ENCODE assay signal across 13 cellular contexts in genomic region chr13:110361365-110361911, GRCh38. TPM values are rescaled to one million over a fixed set of nuclear protein-coding genes. Genes with fewer than 3 reads are reported as not detected.
A peak's percentile ranks its signal among the peaks of the same experiment; 100 is the strongest.
DNase-seq lines count a peak whose midpoint lies in the region; ATAC-seq, FAIRE-seq and TF ChIP-seq lines count a peak whose summit lies in the region.
"Had no signal": no experiment of that assay in that cellular context is flagged by ENCODE, and none has a peak within 500 bp of the region (broad histone marks: within the 10 kb centered on the region; RNA-seq: fewer than 3 reads in every experiment).

No MANE protein-coding gene starts in this region.

- H3K4me2 ChIP-seq in HepG2 (ENCODE audit: low read depth, low read length): no peak overlapping the region

- H3K36me3 ChIP-seq in liver (ENCODE audit: control insufficient read depth in 4 of 4, insufficient read depth in 3 of 4, low read depth in 1 of 4, low read length in 3 of 4) (no peaks in the 10 kb centered on the region), HepG2 (replicated peaks in 1 of 2; ENCODE audit: control insufficient read depth in 1 of 2, insufficient read depth in 2 of 2, low read length in 2 of 2) (no peaks in the 10 kb centered on the region), gastroesophageal sphincter (peaks cover 0 to 18% of the 10 kb centered on the region in 2 donors), vagina (no peaks in the 10 kb centered on the region)

- ATAC-seq in HepG2 (no peak), gastroesophageal sphincter (peak; percentile 82)

- POLR2A ChIA-PET in HepG2 (lab: Yijun Ruan, JAX): no interaction called here

- in situ Hi-C loops in HepG2 (cut with HindIII; ENCODE audit: extremely low pct_ligation_motif_present, low pct_unique_long_range_greater_than_20kb): no loop called here

- intact Hi-C loops in HepG2 (cut with micrococcal nuclease; ENCODE audit: unreplicated experiment): no loop called here
- intact Hi-C loops in vagina (cut with DNase I): no loop called here

- H3K9me3 ChIP-seq in liver (ENCODE audit: control insufficient read depth in 4 of 4, low read length in 3 of 4) (no peaks in the 10 kb centered on the region), HepG2 (ENCODE audit: low read length) (no peaks in the 10 kb centered on the region), gastroesophageal sphincter (no peaks in the 10 kb centered on the region), vagina (no peaks in the 10 kb centered on the region)

- H3K27ac ChIP-seq in liver (ENCODE audit: low read depth in 1 of 2, low read length in 2 of 2) (peak overlapping the region; percentile 32 to 42), HepG2 (ENCODE audit: extremely low read length, insufficient read depth, low read length) (no peak overlapping the region), gastroesophageal sphincter (peak overlapping the region; percentile 50 to 99 (median 92)), vagina (peak overlapping the region; percentile 79)
- H3K27ac ChIP-seq: 22Rv1 had no signal

- H3K4me3 ChIP-seq in liver (ENCODE audit: low read depth in 1 of 3, low read length in 3 of 3) (no peak overlapping the region), HepG2 (replicated peaks in 1 of 3; ENCODE audit: insufficient read depth in 1 of 3, low read depth in 2 of 3, low read length in 3 of 3) (no peak overlapping the region), gastroesophageal sphincter (no peak overlapping the region), vagina (no peak overlapping the region)

- H2AFZ ChIP-seq in HepG2 (ENCODE audit: low read length): no peak overlapping the region

- 66% methylated on average over 10 of the region's 10 CpGs for WGBS in liver
- 20% methylated on average over 8 of the region's 10 CpGs for WGBS in HepG2 (ENCODE audit: low lambda C conversion rate)
- WGBS in gastroesophageal sphincter (ENCODE audit: low coverage in 1 of 2), 2 donors: 20 to 21% methylated on average over 1 to 2 of the region's 10 CpGs

- TF ChIP-seq POLR2A in HepG2 (IDR thresholded peaks at IDR 0.05; ENCODE audit: insufficient read depth in 1 of 2, low read depth in 2 of 2, low read length in 2 of 2): no peak
- TF ChIP-seq POLR2A in gastroesophageal sphincter (IDR thresholded peaks at IDR 0.05): no peak
- no peak for TF ChIP-seq POLR2A in vagina (IDR thresholded peaks at IDR 0.05)

- peak in 1 of 2 donors; percentile 6 for TF ChIP-seq RAD21 in liver (IDR thresholded peaks at IDR 0.05)
- TF ChIP-seq RAD21 in HepG2 (CRISPR knock-in tag; IDR thresholded peaks at IDR 0.05): no peak

- H4K20me1 ChIP-seq in HepG2 (ENCODE audit: insufficient read depth, low read length): no peaks in the 10 kb centered on the region

- DNase-seq in HepG2 (ENCODE audit: low spot score) (no peak), non-pigmented ciliary epithelial cell (ENCODE audit: low read depth) (peak; percentile 36), vagina (ENCODE audit: extremely low spot score in 2 of 2) (no peak), NCI-H345 (lab: John Stamatoyannopoulos, UW) (no peak), ecto neural progenitor cell (ENCODE audit: low spot score) (no peak)
- no peak for DNase-seq in stimulated activated CD4-positive, alpha-beta T cell treated with anti-CD3 and anti-CD28 coated beads, Interleukin-4, amount 100 ng/mL, for 1 hour
- DNase-seq: activated T-cell treated with anti-CD3 and anti-CD28 coated beads for 4 hours; effector CD4-positive, alpha-beta T cell; NCI-H526 had no signal

- no peak for TF ChIP-seq EP300 in HepG2 (IDR thresholded peaks at IDR 0.05; ENCODE audit: low read depth in 2 of 2, low read length in 2 of 2)
- no peak for TF ChIP-seq EP300 in HepG2 (CRISPR knock-in tag; IDR thresholded peaks at IDR 0.05; ENCODE audit: borderline replicate concordance)
- peak; percentile 38 for TF ChIP-seq EP300 in gastroesophageal sphincter (IDR thresholded peaks at IDR 0.05)

- H3K4me1 ChIP-seq in liver (ENCODE audit: control insufficient read depth in 4 of 4, insufficient read depth in 4 of 4, low read length in 3 of 4): no peaks in the 10 kb centered on the region
- H3K4me1 ChIP-seq in HepG2 (ENCODE audit: insufficient read depth, low read length): no peaks in the 10 kb centered on the region
- H3K4me1 ChIP-seq in gastroesophageal sphincter: peaks cover 4 to 75% (median 21%) of the 10 kb centered on the region in 3 donors
- peaks cover 21% of the 10 kb centered on the region for H3K4me1 ChIP-seq in vagina

- H3K79me2 ChIP-seq in HepG2 (ENCODE audit: insufficient read depth, low read length): no peaks in the 10 kb centered on the region

- TF ChIP-seq CTCF in liver (IDR thresholded peaks at IDR 0.05; ENCODE audit: low read depth, low read length, missing input control) (no peak), HepG2 (CRISPR knock-in tag; IDR thresholded peaks at IDR 0.05) (no peak), gastroesophageal sphincter (IDR thresholded peaks at IDR 0.05) (no peak), vagina (IDR thresholded peaks at IDR 0.05) (no peak)

- CTCF ChIA-PET in HepG2 (lab: Yijun Ruan, JAX; ENCODE audit: low intra/inter-chr PET ratio, low total read pairs): no interaction called here

- FAIRE-seq in HepG2 (lab: Jason Lieb, UNC): no peak

- no peaks in the 10 kb centered on the region for H3K27me3 ChIP-seq in liver (ENCODE audit: control insufficient read depth in 4 of 4, insufficient read depth in 4 of 4, low read length in 3 of 4)
- peaks cover 2 to 37% of the 10 kb centered on the region in 2 experiments; a peak in 3 of 5 replicates for H3K27me3 ChIP-seq in HepG2 (ENCODE audit: control insufficient read depth in 1 of 2, insufficient read depth in 2 of 2, low read length in 2 of 2)
- H3K27me3 ChIP-seq in gastroesophageal sphincter: no peaks in the 10 kb centered on the region
- H3K27me3 ChIP-seq in vagina: no peaks in the 10 kb centered on the region

- no TSS peak for BruUV-seq in HepG2 (replicated peaks; lab: Mats Ljungman, UMichigan)

- H3K9ac ChIP-seq in liver (ENCODE audit: low read depth in 1 of 2, low read length in 2 of 2) (no peak overlapping the region), HepG2 (ENCODE audit: insufficient read depth, low read depth, low read length) (no peak overlapping the region)

TF ChIP-seq in liver, 16 proteins besides CTCF, POLR2A, EP300 and RAD21 (continues in another document):
- TF ChIP-seq YY1 (IDR thresholded peaks at IDR 0.05): no peak

RNA-seq across cellular contexts. Expression of gene COL4A2, which starts 54.4 kb away (rescaled TPM):
- total RNA-seq in liver (10 to 100 TPM; 40.0 to 45.2 TPM), HepG2 (2016; rRNA removed; fragmentation: Illumina TruSeq; extraction: Trizol) (0.15 and 0.22 TPM in 2 replicates), gastroesophageal sphincter (100 to 1,000 TPM; 478 to 945 (median 543) TPM), vagina (180 TPM)
- polyA plus RNA-seq in liver (10 to 100 TPM in 1 of 2 donors, 1 to 10 TPM in 1; 8.0 to 40.7 TPM), HepG2 (2011; rRNA removed) (1.0 and 1.9 TPM in 2 replicates)
- total RNA-seq in HepG2 (2016; cell fraction: cytosol; rRNA removed; fragmentation: Illumina TruSeq; extraction: Trizol; ENCODE audit: low read depth): not detected in 2 replicates
- total RNA-seq in HepG2 (2016; cell fraction: insoluble cytoplasmic fraction; rRNA removed; fragmentation: Illumina TruSeq; extraction: Trizol): 0.15 and 0.35 TPM in 2 replicates
- not detected in 2 replicates for total RNA-seq in HepG2 (2016; cell fraction: membrane; rRNA removed; fragmentation: Illumina TruSeq; extraction: Trizol)
- 1.3 TPM in 1 of 2 replicates, not detected in the other for total RNA-seq in HepG2 (2016; cell fraction: nucleus; rRNA removed; fragmentation: Illumina TruSeq; extraction: Trizol)
- polyA plus RNA-seq in HepG2 (2011; cell fraction: cytosol; rRNA removed): 0.56 and 1.6 TPM in 2 replicates
- polyA plus RNA-seq in HepG2 (2011; cell fraction: nucleus; rRNA removed): 1.2 and 4.2 TPM in 2 replicates
- polyA plus RNA-seq in HepG2 (2012): 0.25 and 0.92 TPM in 2 replicates
- polyA plus RNA-seq in HepG2 (2016; cell fraction: cytosol; fragmentation: Illumina TruSeq; extraction: Trizol; ENCODE audit: low read depth): 0.21 TPM in 1 of 2 replicates, not detected in the other
- 0.19 and 0.68 TPM in 2 replicates for polyA plus RNA-seq in HepG2 (2016; cell fraction: insoluble cytoplasmic fraction; fragmentation: Illumina TruSeq; extraction: Trizol; ENCODE audit: low read depth)
- 0.21 and 0.27 TPM in 2 replicates for polyA plus RNA-seq in HepG2 (2016; cell fraction: membrane; fragmentation: Illumina TruSeq; extraction: Trizol; ENCODE audit: low read depth)
- polyA plus RNA-seq in HepG2 (2016; cell fraction: nucleus; fragmentation: Illumina TruSeq; extraction: Trizol; ENCODE audit: insufficient read depth, low read depth): 0.37 TPM in 1 of 2 replicates, not detected in the other
- polyA minus RNA-seq in HepG2 (2011; rRNA and poly(A)+ RNA removed; ENCODE audit: low replicate concordance): 3.0 and 8.4 TPM in 2 replicates
- polyA minus RNA-seq in HepG2 (2011; cell fraction: cytosol; rRNA and poly(A)+ RNA removed): 0.97 and 1.9 TPM in 2 replicates
- polyA minus RNA-seq in HepG2 (2011; cell fraction: nucleus; rRNA and poly(A)+ RNA removed): 0.75 and 1.4 TPM in 2 replicates
- total RNA-seq: T-helper 2 cell treated with Interferon-gamma antibody and Interleukin-4, amounts not matched to agents 100 ng/mL and 5 ng/mL, for 36 hours had no signal

RNA-seq across cellular contexts. Expression of gene COL4A1, which starts 54.5 kb away (rescaled TPM):
- 10 to 100 TPM; 41.0 to 68.5 TPM for total RNA-seq in liver
- 10 to 100 TPM in 1 of 2 donors, 1 to 10 TPM in 1; 5.0 to 34.7 TPM for polyA plus RNA-seq in liver
- total RNA-seq in HepG2 (2016; rRNA removed; fragmentation: Illumina TruSeq; extraction: Trizol): not detected in 2 replicates
- not detected in 2 replicates for total RNA-seq in HepG2 (2016; cell fraction: cytosol; rRNA removed; fragmentation: Illumina TruSeq; extraction: Trizol; ENCODE audit: low read depth)
- not detected in 2 replicates for total RNA-seq in HepG2 (2016; cell fraction: insoluble cytoplasmic fraction; rRNA removed; fragmentation: Illumina TruSeq; extraction: Trizol)
- not detected in 2 replicates for total RNA-seq in HepG2 (2016; cell fraction: membrane; rRNA removed; fragmentation: Illumina TruSeq; extraction: Trizol)
- total RNA-seq in HepG2 (2016; cell fraction: nucleus; rRNA removed; fragmentation: Illumina TruSeq; extraction: Trizol): not detected in 2 replicates
- polyA plus RNA-seq in HepG2 (2011; rRNA removed): 0.03 TPM in 1 of 2 replicates, not detected in the other
- polyA plus RNA-seq in HepG2 (2011; cell fraction: cytosol; rRNA removed): not detected in 2 replicates
- polyA plus RNA-seq in HepG2 (2011; cell fraction: nucleus; rRNA removed): 0.05 TPM in 1 of 2 replicates, not detected in the other
- polyA plus RNA-seq in HepG2 (2012): not detected in 2 replicates
- polyA plus RNA-seq in HepG2 (2016; cell fraction: cytosol; fragmentation: Illumina TruSeq; extraction: Trizol; ENCODE audit: low read depth): not detected in 2 replicates
- polyA plus RNA-seq in HepG2 (2016; cell fraction: insoluble cytoplasmic fraction; fragmentation: Illumina TruSeq; extraction: Trizol; ENCODE audit: low read depth): not detected in 2 replicates
- polyA plus RNA-seq in HepG2 (2016; cell fraction: membrane; fragmentation: Illumina TruSeq; extraction: Trizol; ENCODE audit: low read depth): not detected in 2 replicates
- not detected in 2 replicates for polyA plus RNA-seq in HepG2 (2016; cell fraction: nucleus; fragmentation: Illumina TruSeq; extraction: Trizol; ENCODE audit: insufficient read depth, low read depth)
- polyA minus RNA-seq in HepG2 (2011; rRNA and poly(A)+ RNA removed; ENCODE audit: low replicate concordance): 10.2 TPM in 1 of 2 replicates, not detected in the other
- polyA minus RNA-seq in HepG2 (2011; cell fraction: cytosol; rRNA and poly(A)+ RNA removed): not detected in 2 replicates
- 0.13 TPM in 1 of 2 replicates, not detected in the other for polyA minus RNA-seq in HepG2 (2011; cell fraction: nucleus; rRNA and poly(A)+ RNA removed)
- 100 to 1,000 TPM; 278 to 618 (median 440) TPM for total RNA-seq in gastroesophageal sphincter
- total RNA-seq in vagina: 178 TPM
- total RNA-seq: T-helper 2 cell treated with Interferon-gamma antibody and Interleukin-4, amounts not matched to agents 100 ng/mL and 5 ng/mL, for 36 hours had no signal

Comparison
In these comparisons a context has a peak if more than half of its experiments do, and no peak if none do; other contexts are left out.
1. RNA of gene COL4A2, which starts 54.4 kb away (total RNA-seq): 478 to 945 TPM in gastroesophageal sphincter, 180 TPM in vagina (single experiment) and 40.0 to 45.2 TPM in liver; 0.15 to 1.3 TPM in HepG2; every median in the first group is over 10 times any median in the second.
2. RNA of gene COL4A1, which starts 54.5 kb away (total RNA-seq): 278 to 618 TPM in gastroesophageal sphincter, 178 TPM in vagina (single experiment) and 41.0 to 68.5 TPM in liver; not detected in HepG2; every median in the first group is over 10 times any median in the second.